In the genomic region with DNA sequence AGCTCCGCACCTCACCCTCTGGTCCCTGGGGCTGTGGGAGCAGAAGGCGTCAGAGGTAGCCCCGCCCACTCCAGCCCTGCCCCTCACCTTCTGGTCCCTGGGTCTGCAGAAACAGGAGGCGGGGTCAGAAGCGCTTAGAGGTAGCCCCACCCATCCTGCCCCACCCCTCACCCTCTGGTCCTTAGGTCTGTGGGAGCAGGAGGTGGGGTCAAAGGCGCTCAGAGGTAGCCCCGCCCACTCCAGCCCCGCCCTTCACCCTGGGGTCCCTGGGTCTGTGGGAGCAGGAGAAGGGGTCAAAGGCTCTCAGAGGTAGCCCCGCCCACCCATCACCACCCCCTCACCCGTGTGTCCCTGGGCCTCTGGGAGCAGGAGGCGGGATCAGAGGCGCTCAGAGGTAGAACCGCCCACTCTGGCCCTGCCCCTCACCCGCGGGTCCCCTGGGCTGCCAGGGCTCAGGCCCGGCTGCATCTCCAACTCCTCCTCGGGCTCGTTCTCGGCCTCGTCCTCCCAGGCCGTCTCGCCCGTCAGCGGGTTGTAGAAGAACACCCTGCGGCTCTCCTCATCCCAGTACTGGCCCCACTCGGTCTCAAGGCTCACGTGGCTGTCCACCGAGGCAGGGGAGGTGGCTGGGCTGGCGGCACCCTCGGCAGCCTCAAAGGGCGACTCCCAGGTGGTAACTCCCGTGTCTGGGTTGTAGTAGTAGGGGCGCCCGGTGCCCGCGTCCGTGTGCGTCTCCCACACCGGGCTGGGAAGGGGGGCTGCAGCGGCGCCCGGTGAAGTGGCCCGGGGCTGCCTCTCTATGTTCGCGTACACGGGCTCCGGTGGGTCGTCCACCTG, we compare ENCODE assay signal across 11 cellular contexts. TPM values are rescaled to one million over a fixed set of nuclear protein-coding genes. Genes with fewer than 3 reads are reported as not detected.
DNase-seq lines count a peak whose midpoint lies in the region; ATAC-seq and TF ChIP-seq lines count a peak whose summit lies in the region.
"Had no signal": no experiment of that assay in that cellular context is flagged by ENCODE, and none has a peak within 500 bp of the region (broad histone marks: within the 10 kb centered on the region; RNA-seq: fewer than 3 reads in every experiment).

No MANE protein-coding gene starts in this region.

- H3K4me3 ChIP-seq in NT2/D1 (ENCODE audit: insufficient read length, low read depth) (peak overlapping the region; percentile 48), hepatocyte (no peak overlapping the region)

- H3K27ac Mint-ChIP-seq in progenitor cell of endocrine pancreas (no peak overlapping the region), immature natural killer cell (peak overlapping the region in 2 of 6 donors; percentile 65 to 84)

- H3K79me2 ChIP-seq in hepatocyte = peaks cover 2% of the 10 kb centered on the region

- H3K9me3 ChIP-seq in ES-I3 (ENCODE audit: control insufficient read depth, insufficient read depth, low read length) = no peaks in the 10 kb centered on the region
- H3K9me3 ChIP-seq in NT2/D1 (ENCODE audit: insufficient read depth, low read length) = no peaks in the 10 kb centered on the region
- H3K9me3 ChIP-seq in hepatocyte (ENCODE audit: low read depth) = no peaks in the 10 kb centered on the region

- H3K27me3 ChIP-seq in NT2/D1 (ENCODE audit: insufficient read depth, insufficient read length) = no peaks in the 10 kb centered on the region
- no peaks in the 10 kb centered on the region for H3K27me3 ChIP-seq in hepatocyte

- TF ChIP-seq CTCF in hepatocyte (IDR thresholded peaks at IDR 0.05; ENCODE audit: poor library complexity) (no peak), progenitor cell of endocrine pancreas (IDR thresholded peaks at IDR 0.05; ENCODE audit: unreplicated experiment) (no peak)

- H3K9me3 Mint-ChIP-seq in progenitor cell of endocrine pancreas (ENCODE audit: low read depth) (no peaks in the 10 kb centered on the region), immature natural killer cell (no peaks in the 10 kb centered on the region)
- H3K9me3 Mint-ChIP-seq: activated T-cell treated with anti-CD3 and anti-CD28 coated beads, Interleukin-2, amount 50 U/mL, for 4 hours had no signal

- H3K36me3 ChIP-seq in ES-I3 (ENCODE audit: insufficient read depth, low read length) (0 out of 2 replicates have a peak, but pooled peaks cover 5% of the 10 kb centered on the region), NT2/D1 (ENCODE audit: insufficient read depth, insufficient read length, low read length) (peaks cover 10% of the 10 kb centered on the region), hepatocyte (replicated peaks; ENCODE audit: insufficient read depth, low read depth) (no peaks in the 10 kb centered on the region)

- no peaks in the 10 kb centered on the region for H4K20me1 ChIP-seq in hepatocyte (ENCODE audit: insufficient read depth, poor library complexity, severe bottlenecking)

- H3K4me2 ChIP-seq in hepatocyte = peak overlapping the region; percentile 69

- peaks cover 19% of the 10 kb centered on the region for H3K4me1 ChIP-seq in ES-I3 (ENCODE audit: insufficient read depth, low read length)
- H3K4me1 ChIP-seq in NT2/D1 (ENCODE audit: insufficient read depth, insufficient read length) = peaks cover 42% of the 10 kb centered on the region
- H3K4me1 ChIP-seq in hepatocyte (ENCODE audit: insufficient read depth) = peaks cover 37% of the 10 kb centered on the region

- H2AFZ ChIP-seq in hepatocyte = no peak overlapping the region

- 31% methylated on average over 38 of the region's 48 CpGs for WGBS in hepatocyte (ENCODE audit: low lambda C conversion rate, missing lambda C conversion rate)

- no peaks in the 10 kb centered on the region for H3K9me2 ChIP-seq in hepatocyte (replicated peaks; ENCODE audit: insufficient read depth)

- H3K27me3 Mint-ChIP-seq in progenitor cell of endocrine pancreas (peaks cover 11% of the 10 kb centered on the region), immature natural killer cell (ENCODE audit: low read depth in 3 of 3) (peaks cover 2 to 3% (median 2%) of the 10 kb centered on the region in 3 donors)

- peak; percentile 83 for DNase-seq in NT2/D1 (ENCODE audit: low read depth, low spot score)
- peak; percentile 77 for DNase-seq in hepatocyte (ENCODE audit: low spot score)
- peak; percentile 57 for DNase-seq in progenitor cell of endocrine pancreas (ENCODE audit: low spot score, unreplicated experiment)
- DNase-seq in activated CD4-positive, CD25-positive, alpha-beta regulatory T cell (lab: John Stamatoyannopoulos, UW) = no peak
- DNase-seq in immature natural killer cell = no peak
- DNase-seq: activated T-cell treated with anti-CD3 and anti-CD28 coated beads, Interleukin-2, amount 50 U/mL, for 4 hours; SHP77 treated with DMSO at 0.1 percent for 48 hours; stimulated activated naive CD4-positive, alpha-beta T cell treated with Interleukin-2 at 50 U/mL for 16 hours had no signal

- peaks cover 5% of the 10 kb centered on the region for H3K4me1 Mint-ChIP-seq in progenitor cell of endocrine pancreas (ENCODE audit: low read depth)
- H3K4me1 Mint-ChIP-seq in immature natural killer cell = peaks cover 44 to 52% of the 10 kb centered on the region in 2 donors

- H3K4me3 Mint-ChIP-seq in progenitor cell of endocrine pancreas (ENCODE audit: low read depth) (peak overlapping the region; percentile 47), immature natural killer cell (no peak overlapping the region)
- H3K4me3 Mint-ChIP-seq: activated T-cell treated with anti-CD3 and anti-CD28 coated beads, Interleukin-2, amount 50 U/mL, for 4 hours had no signal

- H3K36me3 Mint-ChIP-seq in progenitor cell of endocrine pancreas (ENCODE audit: insufficient read depth) = no peaks in the 10 kb centered on the region
- peaks cover 10 to 30% (median 13%) of the 10 kb centered on the region in 3 donors for H3K36me3 Mint-ChIP-seq in immature natural killer cell

- peak overlapping the region; percentile 63 for H3K9ac ChIP-seq in ES-I3 (ENCODE audit: low read depth, low read length)
- peak overlapping the region; percentile 83 for H3K9ac ChIP-seq in NT2/D1 (ENCODE audit: insufficient read length, low read depth)

- no peak for ATAC-seq in activated CD4-positive, CD25-positive, alpha-beta regulatory T cell treated with anti-CD3 and anti-CD28 coated beads, Interleukin-2, amount 50 U/mL, for 24 hours
- no peak for ATAC-seq in GM18519 (IDR thresholded peaks at IDR 0.05; ENCODE audit: low FRiP score, unreplicated experiment)
- ATAC-seq: activated T-cell treated with anti-CD3 and anti-CD28 coated beads, Interleukin-2, amount 50 U/mL, for 4 hours had no signal

- peak overlapping the region; percentile 88 for H3K27ac ChIP-seq in hepatocyte

RNA-seq across cellular contexts. Expression of a gene that starts 27.2 kb away (rescaled TPM):
- total RNA-seq in hepatocyte = 27.9 and 78.1 TPM in 2 replicates
- 21.1 and 24.4 TPM in 2 replicates for polyA plus RNA-seq in hepatocyte
- total RNA-seq in progenitor cell of endocrine pancreas = 7.6 and 12.7 TPM in 2 replicates
- polyA plus RNA-seq in immature natural killer cell = 10 to 100 TPM; 23.5 to 64.9 (median 27.8) TPM

Comparison
In these comparisons a context has a peak if more than half of its experiments do, and no peak if none do; other contexts are left out.
1. DNase-seq: peak in NT2/D1 (single experiment), hepatocyte (single experiment) and progenitor cell of endocrine pancreas (single experiment); none in activated CD4-positive, CD25-positive, alpha-beta regulatory T cell (0 of 4) and immature natural killer cell (0 of 3).